In genomic region chr5:135345945-135346731, GRCh38 we compare ENCODE assay signal across 21 cellular contexts. TPM values are rescaled to one million over a fixed set of nuclear protein-coding genes. Genes with fewer than 3 reads are reported as not detected.
A peak's percentile ranks its signal among the peaks of the same experiment; 100 is the strongest.
DNase-seq lines count a peak whose midpoint lies in the region; ATAC-seq, FAIRE-seq and TF ChIP-seq lines count a peak whose summit lies in the region.
"Had no signal": no experiment of that assay in that cellular context is flagged by ENCODE, and none has a peak within 500 bp of the region (broad histone marks: within the 10 kb centered on the region; RNA-seq: fewer than 3 reads in every experiment).

No MANE protein-coding gene starts in this region.

- H3K9me3 Mint-ChIP-seq in activated naive CD4-positive, alpha-beta T cell treated with anti-CD3 and anti-CD28 coated beads, Interleukin-2, amount 50 U/mL, for 24 hours = no peaks in the 10 kb centered on the region
- H3K9me3 Mint-ChIP-seq in memory B cell (no peaks in the 10 kb centered on the region), type B pancreatic cell (no peaks in the 10 kb centered on the region)
- H3K9me3 Mint-ChIP-seq: activated T-helper 1 cell treated with anti-CD3 and anti-CD28 coated beads, Interleukin-12 subunit alpha, Interleukin-12 subunit beta, Interleukin-2, Interleukin-4 antibody, amounts not matched to agents 30 ng/mL and 10 ng/mL and 1 ng/mL, durations not matched to agents 14 hours and 24 hours and 36 hours had no signal

- no peak for FAIRE-seq in HTR-8/SVneo (lab: Jason Lieb, UNC)
- FAIRE-seq: colon, D721Med, GM18507 had no signal

- H3K9me3 ChIP-seq in Peyer's patch = no peaks in the 10 kb centered on the region
- H3K9me3 ChIP-seq: ascending aorta, SJSA1 had no signal

- TF ChIP-seq CTCF in Peyer's patch (IDR thresholded peaks at IDR 0.05) = no peak
- TF ChIP-seq CTCF in type B pancreatic cell (conservative IDR thresholded peaks at IDR 0.05) = no peak

- H3K27me3 Mint-ChIP-seq in activated naive CD4-positive, alpha-beta T cell treated with anti-CD3 and anti-CD28 coated beads, Interleukin-2, amount 50 U/mL, for 24 hours = no peaks in the 10 kb centered on the region
- no peaks in the 10 kb centered on the region for H3K27me3 Mint-ChIP-seq in memory B cell
- no peaks in the 10 kb centered on the region for H3K27me3 Mint-ChIP-seq in type B pancreatic cell

- H3K4me1 Mint-ChIP-seq in activated naive CD4-positive, alpha-beta T cell treated with anti-CD3 and anti-CD28 coated beads, Interleukin-2, amount 50 U/mL, for 24 hours = no peaks in the 10 kb centered on the region
- peaks cover 10% of the 10 kb centered on the region for H3K4me1 Mint-ChIP-seq in memory B cell
- peaks cover under 1% of the 10 kb centered on the region for H3K4me1 Mint-ChIP-seq in type B pancreatic cell (ENCODE audit: unreplicated experiment)

- H3K36me3 ChIP-seq in Peyer's patch = peaks cover 0 to 59% (median 0%) of the 10 kb centered on the region in 3 donors

- H3K27me3 ChIP-seq in Peyer's patch = no peaks in the 10 kb centered on the region
- H3K27me3 ChIP-seq: ascending aorta, SJSA1 had no signal

- peak overlapping the region; percentile 52 for H3K27ac Mint-ChIP-seq in activated naive CD4-positive, alpha-beta T cell treated with anti-CD3 and anti-CD28 coated beads, Interleukin-2, amount 50 U/mL, for 24 hours
- peak overlapping the region; percentile 70 for H3K27ac Mint-ChIP-seq in memory B cell
- H3K27ac Mint-ChIP-seq in type B pancreatic cell = peak overlapping the region; percentile 18
- H3K27ac Mint-ChIP-seq: activated T-helper 1 cell treated with anti-CD3 and anti-CD28 coated beads, Interleukin-12 subunit alpha, Interleukin-12 subunit beta, Interleukin-2, Interleukin-4 antibody, amounts not matched to agents 30 ng/mL and 10 ng/mL and 1 ng/mL, durations not matched to agents 14 hours and 24 hours and 36 hours had no signal

- peak overlapping the region in 3 of 4 donors; percentile 36 to 85 (median 66) for H3K27ac ChIP-seq in Peyer's patch
- H3K27ac ChIP-seq: ascending aorta, SJSA1 had no signal

- H3K36me3 Mint-ChIP-seq in activated naive CD4-positive, alpha-beta T cell treated with anti-CD3 and anti-CD28 coated beads, Interleukin-2, amount 50 U/mL, for 24 hours = peaks cover 11% of the 10 kb centered on the region
- peaks cover 33% of the 10 kb centered on the region for H3K36me3 Mint-ChIP-seq in memory B cell
- peaks cover 19% of the 10 kb centered on the region for H3K36me3 Mint-ChIP-seq in type B pancreatic cell

- DNase-seq in activated naive CD4-positive, alpha-beta T cell treated with Interleukin-2 at 50 U/mL for 16 hours = no peak
- DNase-seq in Peyer's patch (peak in 2 of 3 donors; percentile 59 to 82), memory B cell (ENCODE audit: low spot score in 2 of 2) (no peak), type B pancreatic cell (ENCODE audit: extremely low spot score, unreplicated experiment) (no peak), HK-2 (ENCODE audit: unreplicated experiment) (no peak), HTR-8/SVneo (ENCODE audit: insufficient read length, low spot score) (no peak)
- DNase-seq: activated CD4-positive, alpha-beta T cell treated with anti-CD3 and anti-CD28 coated beads for 48 hours; mesendoderm; NCI-H1417 treated with DMSO at 0.1 percent for 48 hours; NCI-H446 treated with DMSO at 0.1 percent for 48 hours; occipital lobe; stimulated activated naive CD4-positive, alpha-beta T cell treated with Interleukin-2 at 50 U/mL for 16 hours; T1000 had no signal

- peak; percentile 89 for ATAC-seq in memory B cell (ENCODE audit: low read depth)
- no peak for ATAC-seq in GM18502 (IDR thresholded peaks at IDR 0.05; ENCODE audit: poor library complexity, unreplicated experiment)

- H3K4me3 Mint-ChIP-seq in activated naive CD4-positive, alpha-beta T cell treated with anti-CD3 and anti-CD28 coated beads, Interleukin-2, amount 50 U/mL, for 24 hours = no peak overlapping the region
- H3K4me3 Mint-ChIP-seq in memory B cell = peak overlapping the region; percentile 60
- H3K4me3 Mint-ChIP-seq in type B pancreatic cell = no peak overlapping the region
- H3K4me3 Mint-ChIP-seq: activated T-helper 1 cell treated with anti-CD3 and anti-CD28 coated beads, Interleukin-12 subunit alpha, Interleukin-12 subunit beta, Interleukin-2, Interleukin-4 antibody, amounts not matched to agents 30 ng/mL and 10 ng/mL and 1 ng/mL, durations not matched to agents 14 hours and 24 hours and 36 hours had no signal

- no peak for TF ChIP-seq POLR2A in Peyer's patch (IDR thresholded peaks at IDR 0.05)

- H3K4me3 ChIP-seq in Peyer's patch = no peak overlapping the region
- H3K4me3 ChIP-seq: ascending aorta, SJSA1 had no signal

- peaks cover 0 to 39% (median 6%) of the 10 kb centered on the region in 4 donors for H3K4me1 ChIP-seq in Peyer's patch
- H3K4me1 ChIP-seq: ascending aorta, SJSA1 had no signal

RNA-seq across cellular contexts. Expression of gene MACROH2A1, which starts 52.9 kb away (rescaled TPM):
- total RNA-seq in Peyer's patch = 100 to 1,000 TPM; 407 to 489 (median 431) TPM
- total RNA-seq in type B pancreatic cell (ENCODE audit: low replicate concordance) = 241 and 254 TPM in 2 replicates

Comparison
In these comparisons a context has a peak if more than half of its experiments do, and no peak if none do; other contexts are left out.
1. H3K27ac Mint-ChIP-seq: peak in every context shown above with its lines; median percentile 70 in memory B cell; 52 in activated naive CD4-positive, alpha-beta T cell treated with anti-CD3 and anti-CD28 coated beads, Interleukin-2, amount 50 U/mL, for 24 hours; 18 in type B pancreatic cell.
2. DNase-seq: peak in Peyer's patch (2 of 3); none in activated naive CD4-positive, alpha-beta T cell treated with Interleukin-2 at 50 U/mL for 16 hours (single experiment), memory B cell (0 of 2), type B pancreatic cell (single experiment), HK-2 (single experiment) and HTR-8/SVneo (single experiment).